In the genomic region with DNA sequence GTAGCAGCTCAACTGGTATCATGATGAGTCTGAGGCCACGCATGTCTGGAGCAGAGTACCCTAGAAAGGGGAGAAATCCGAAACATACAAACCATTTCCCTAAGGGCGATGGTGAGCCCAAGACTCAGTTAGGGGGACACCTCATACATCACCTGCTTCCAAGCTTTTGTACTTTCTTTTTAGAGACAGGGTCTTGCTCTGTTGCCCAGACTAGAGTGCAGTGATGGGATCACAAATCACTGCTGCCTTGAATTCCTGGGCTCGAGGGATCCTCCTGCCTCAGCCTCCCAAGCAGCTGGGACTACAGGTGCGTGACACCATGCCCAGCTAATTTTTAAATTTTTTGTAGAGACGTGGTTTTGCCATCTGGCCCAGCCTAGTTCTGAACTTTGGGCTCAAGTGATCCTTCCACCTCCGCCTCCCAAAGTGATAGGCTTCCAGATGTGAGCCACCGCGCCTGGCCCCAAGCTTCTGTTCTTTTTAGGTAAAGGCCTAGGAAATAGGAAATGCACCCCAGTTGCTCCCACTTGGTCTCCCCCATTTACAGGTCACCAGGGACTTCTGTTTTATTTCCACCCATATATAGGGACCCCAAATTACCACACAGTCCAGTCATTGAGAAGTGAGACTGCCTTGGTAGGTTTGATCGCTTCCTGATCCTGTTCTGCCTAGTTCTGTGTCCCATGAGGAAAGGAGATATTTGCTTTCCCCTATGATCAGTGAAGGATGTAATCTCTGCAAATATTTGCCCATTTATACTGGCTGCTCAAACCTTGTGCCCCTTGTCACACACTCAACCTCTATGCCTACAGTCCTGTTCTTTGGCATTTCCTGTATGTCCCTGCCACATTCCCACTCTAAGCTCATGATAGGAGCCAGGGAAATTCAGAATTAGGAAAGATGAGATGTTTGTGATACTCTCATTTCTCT, we compare ENCODE assay signal across 12 cellular contexts.
DNase-seq lines count a peak whose midpoint lies in the region; ATAC-seq and TF ChIP-seq lines count a peak whose summit lies in the region.
"Had no signal": no experiment of that assay in that cellular context is flagged by ENCODE, and none has a peak within 500 bp of the region (broad histone marks: within the 10 kb centered on the region; RNA-seq: fewer than 3 reads in every experiment).

A gene with protein sequence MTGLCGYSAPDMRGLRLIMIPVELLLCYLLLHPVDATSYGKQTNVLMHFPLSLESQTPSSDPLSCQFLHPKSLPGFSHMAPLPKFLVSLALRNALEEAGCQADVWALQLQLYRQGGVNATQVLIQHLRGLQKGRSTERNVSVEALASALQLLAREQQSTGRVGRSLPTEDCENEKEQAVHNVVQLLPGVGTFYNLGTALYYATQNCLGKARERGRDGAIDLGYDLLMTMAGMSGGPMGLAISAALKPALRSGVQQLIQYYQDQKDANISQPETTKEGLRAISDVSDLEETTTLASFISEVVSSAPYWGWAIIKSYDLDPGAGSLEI (minus strand): TSS at position 728 of the 930 bp plus-strand sequence. CDS start 112 bp downstream, at position 616.

- peaks cover 8% of the 10 kb centered on the region for H3K36me3 Mint-ChIP-seq in T-helper 1 cell treated with Interleukin-12 subunit alpha and Interleukin-12 subunit beta and Interleukin-4 antibody, amounts not matched to agents 30 μg/mL and 1 μg/mL, for 36 hours (ENCODE audit: low read depth)
- no peaks in the 10 kb centered on the region for H3K36me3 Mint-ChIP-seq in activated naive CD8-positive, alpha-beta T cell treated with anti-CD3 and anti-CD28 coated beads, Interleukin-2, amount 50 U/mL, for 24 hours (ENCODE audit: low read depth)
- H3K36me3 Mint-ChIP-seq in nephron progenitor cell (ENCODE audit: low read depth): no peaks in the 10 kb centered on the region

- H3K27me3 Mint-ChIP-seq in T-helper 1 cell treated with Interleukin-12 subunit alpha and Interleukin-12 subunit beta and Interleukin-4 antibody, amounts not matched to agents 30 μg/mL and 1 μg/mL, for 36 hours (ENCODE audit: low read depth): no peaks in the 10 kb centered on the region
- H3K27me3 Mint-ChIP-seq in activated naive CD8-positive, alpha-beta T cell treated with anti-CD3 and anti-CD28 coated beads, Interleukin-2, amount 50 U/mL, for 24 hours: no peaks in the 10 kb centered on the region
- peaks cover 51% of the 10 kb centered on the region for H3K27me3 Mint-ChIP-seq in nephron progenitor cell (ENCODE audit: low read depth, poor library complexity)

- peak within 1 kb of the TSS; percentile 58 for H3K27ac Mint-ChIP-seq in T-helper 1 cell treated with Interleukin-12 subunit alpha and Interleukin-12 subunit beta and Interleukin-4 antibody, amounts not matched to agents 30 μg/mL and 1 μg/mL, for 36 hours
- H3K27ac Mint-ChIP-seq in activated naive CD8-positive, alpha-beta T cell treated with anti-CD3 and anti-CD28 coated beads, Interleukin-2, amount 50 U/mL, for 24 hours: peak within 1 kb of the TSS; percentile 1
- H3K27ac Mint-ChIP-seq in nephron progenitor cell: no peak within 1 kb of the TSS

- peaks cover 15% of the 10 kb centered on the region for H3K4me1 Mint-ChIP-seq in T-helper 1 cell treated with Interleukin-12 subunit alpha and Interleukin-12 subunit beta and Interleukin-4 antibody, amounts not matched to agents 30 μg/mL and 1 μg/mL, for 36 hours (ENCODE audit: low read depth)
- peaks cover 35% of the 10 kb centered on the region for H3K4me1 Mint-ChIP-seq in activated naive CD8-positive, alpha-beta T cell treated with anti-CD3 and anti-CD28 coated beads, Interleukin-2, amount 50 U/mL, for 24 hours
- peaks cover 23% of the 10 kb centered on the region for H3K4me1 Mint-ChIP-seq in nephron progenitor cell

- DNase-seq in T-helper 1 cell (no peak), LNCaP clone FGC (ENCODE audit: low read depth) (peak; percentile 47), nephron progenitor cell (no peak), SIG-M5 (lab: John Stamatoyannopoulos, UW) (no peak), GM03348 (ENCODE audit: low spot score) (no peak)
- DNase-seq in activated naive CD8-positive, alpha-beta T cell treated with anti-CD3 and anti-CD28 coated beads, Interleukin-2, amount 50 U/mL, for 24 hours: no peak
- DNase-seq: activated CD4-positive, alpha-beta T cell treated with anti-CD3 and anti-CD28 coated beads, Interleukin-2, amount 50 U/mL, for 48 hours; anterior cingulate cortex; stimulated activated CD4-positive, alpha-beta T cell treated with anti-CD3 and anti-CD28 coated beads, Interleukin-12 subunit alpha, Interleukin-12 subunit beta, amount 100 ng/mL, for 4 hours; testis had no signal

- H3K9me3 Mint-ChIP-seq in T-helper 1 cell treated with Interleukin-12 subunit alpha and Interleukin-12 subunit beta and Interleukin-4 antibody, amounts not matched to agents 30 μg/mL and 1 μg/mL, for 36 hours: no peaks in the 10 kb centered on the region
- no peaks in the 10 kb centered on the region for H3K9me3 Mint-ChIP-seq in activated naive CD8-positive, alpha-beta T cell treated with anti-CD3 and anti-CD28 coated beads, Interleukin-2, amount 50 U/mL, for 24 hours
- H3K9me3 Mint-ChIP-seq in nephron progenitor cell: peaks cover 4% of the 10 kb centered on the region

- no peak for ATAC-seq in activated naive CD8-positive, alpha-beta T cell treated with anti-CD3 and anti-CD28 coated beads, Interleukin-2, amount 50 U/mL, for 24 hours
- no peak for ATAC-seq in HG03521 (IDR thresholded peaks at IDR 0.05; ENCODE audit: unreplicated experiment)

- no peak for TF ChIP-seq CTCF in LNCaP clone FGC (IDR thresholded peaks at IDR 0.05; ENCODE audit: control insufficient read depth, extremely low read depth, insufficient read depth)
- TF ChIP-seq CTCF in nephron progenitor cell (IDR thresholded peaks at IDR 0.05): no peak

- H3K4me3 Mint-ChIP-seq in T-helper 1 cell treated with Interleukin-12 subunit alpha and Interleukin-12 subunit beta and Interleukin-4 antibody, amounts not matched to agents 30 μg/mL and 1 μg/mL, for 36 hours: peak within 1 kb of the TSS; percentile 95
- H3K4me3 Mint-ChIP-seq in activated naive CD8-positive, alpha-beta T cell treated with anti-CD3 and anti-CD28 coated beads, Interleukin-2, amount 50 U/mL, for 24 hours: peak within 1 kb of the TSS; percentile 92
- H3K4me3 Mint-ChIP-seq in nephron progenitor cell: peak within 1 kb of the TSS; percentile 97

- H3K4me3 ChIP-seq in LNCaP clone FGC (ENCODE audit: low read depth, low read length): no peak within 1 kb of the TSS
- H3K4me3 ChIP-seq: testis had no signal
